Comparison of ENCODE assay signal across 26 cellular contexts in genomic region chr12:105942316-105942715, GRCh38.
DNase-seq lines count a peak whose midpoint lies in the region; ATAC-seq, FAIRE-seq and TF ChIP-seq lines count a peak whose summit lies in the region.
"Had no signal": no experiment of that assay in that cellular context is flagged by ENCODE, and none has a peak within 500 bp of the region (broad histone marks: within the 10 kb centered on the region; RNA-seq: fewer than 3 reads in every experiment).

No MANE protein-coding gene starts in this region.

- in situ Hi-C loops in GM23248 (cut with MboI) = no loop called here

- H2AFZ ChIP-seq in PC-3 (ENCODE audit: low read length) (no peak overlapping the region), endothelial cell of umbilical vein (ENCODE audit: low read depth, low read length) (no peak overlapping the region), GM23248 (no peak overlapping the region)

- no peaks in the 10 kb centered on the region for H3K79me2 ChIP-seq in PC-3 (ENCODE audit: low read length)
- H3K79me2 ChIP-seq in endothelial cell of umbilical vein (ENCODE audit: control insufficient read depth, insufficient read depth, low read length) = no peaks in the 10 kb centered on the region
- no peaks in the 10 kb centered on the region for H3K79me2 ChIP-seq in GM23248 (ENCODE audit: insufficient read depth)

- H3K9ac ChIP-seq in PC-3 (ENCODE audit: low read length) = no peak overlapping the region
- H3K9ac ChIP-seq in endothelial cell of umbilical vein (replicated peaks; ENCODE audit: extremely low read depth, insufficient read depth, low read length) = no peak overlapping the region
- no peak overlapping the region for H3K9ac ChIP-seq in GM23248
- H3K9ac ChIP-seq: BLaER1 had no signal

- WGBS in A549 (ENCODE audit: missing lambda C conversion rate) = 62% methylated on average over 1 of the region's 1 CpG
- WGBS in GM23248 (ENCODE audit: low coverage in 1 of 2, low lambda C conversion rate in 2 of 2, missing lambda C conversion rate in 2 of 2), 2 experiments = 50 to 67% methylated on average over 1 of the region's 1 CpG

- H4K20me1 ChIP-seq in PC-3 (ENCODE audit: low read length) = no peaks in the 10 kb centered on the region
- H4K20me1 ChIP-seq in endothelial cell of umbilical vein (replicated peaks; ENCODE audit: control insufficient read depth, extremely low read depth, insufficient read depth, low read length) = no peaks in the 10 kb centered on the region
- no peaks in the 10 kb centered on the region for H4K20me1 ChIP-seq in GM23248 (ENCODE audit: insufficient read depth)
- H4K20me1 ChIP-seq: BLaER1 had no signal

- H3K4me1 ChIP-seq in A549 (no peaks in the 10 kb centered on the region), PC-3 (ENCODE audit: insufficient read depth, low read length) (no peaks in the 10 kb centered on the region), endothelial cell of umbilical vein (ENCODE audit: control insufficient read depth, extremely low read depth, insufficient read depth, low read length) (no peaks in the 10 kb centered on the region), foreskin keratinocyte (peaks cover 43% of the 10 kb centered on the region), GM23248 (ENCODE audit: insufficient read depth) (no peaks in the 10 kb centered on the region)
- H3K4me1 ChIP-seq: BE2C, BLaER1 had no signal

- FAIRE-seq in A549 (lab: Jason Lieb, UNC) (peak; percentile 67), endothelial cell of umbilical vein (lab: Jason Lieb, UNC) (no peak), HTR-8/SVneo (lab: Jason Lieb, UNC) (no peak)
- FAIRE-seq: GM12878, GM12892, GM18507 had no signal

- H3K9me2 ChIP-seq in PC-3 (replicated peaks; ENCODE audit: low read length) = no peaks in the 10 kb centered on the region; the same call in 1 of the 2 replicates
- H3K9me2 ChIP-seq in GM23248 (ENCODE audit: insufficient read depth) = no peaks in the 10 kb centered on the region

- no peak for TF ChIP-seq POLR2A in A549 (IDR thresholded peaks at IDR 0.05; ENCODE audit: low read length)
- TF ChIP-seq POLR2A in endothelial cell of umbilical vein (IDR thresholded peaks at IDR 0.05; ENCODE audit: low read depth, low read length) = no peak

- H3K36me3 ChIP-seq in PC-3 (ENCODE audit: low read depth, low read length) = no peaks in the 10 kb centered on the region
- H3K36me3 ChIP-seq in endothelial cell of umbilical vein (ENCODE audit: control insufficient read depth in 2 of 2, extremely low read depth in 1 of 2, insufficient read depth in 2 of 2, low read length in 2 of 2) = no peaks in the 10 kb centered on the region
- H3K36me3 ChIP-seq in GM23248 (ENCODE audit: low read depth) = no peaks in the 10 kb centered on the region
- H3K36me3 ChIP-seq: BE2C, BLaER1 had no signal

- H3K4me3 ChIP-seq in A549 = no peak overlapping the region
- no peak overlapping the region for H3K4me3 ChIP-seq in PC-3 (ENCODE audit: low read length)
- H3K4me3 ChIP-seq in endothelial cell of umbilical vein (replicated peaks in 1 of 3; ENCODE audit: insufficient read depth in 1 of 3, low read depth in 1 of 3, low read length in 3 of 3) = no peak overlapping the region
- no peak overlapping the region for H3K4me3 ChIP-seq in GM23248
- H3K4me3 ChIP-seq: BLaER1, GM12878 had no signal

- TF ChIP-seq CTCF in A549 (IDR thresholded peaks at IDR 0.05) (no peak), PC-3 (conservative IDR thresholded peaks at IDR 0.05; ENCODE audit: low read depth, low read length) (no peak), endothelial cell of umbilical vein (IDR thresholded peaks at IDR 0.05; ENCODE audit: extremely low read depth in 1 of 2, insufficient read depth in 1 of 2, low read depth in 1 of 2, low read length in 2 of 2) (no peak), foreskin keratinocyte (conservative IDR thresholded peaks at IDR 0.05) (no peak)

- BruUV-seq in PC-3 (replicated peaks; lab: Mats Ljungman, UMichigan) (no TSS peak), endothelial cell of umbilical vein (replicated peaks; lab: Mats Ljungman, UMichigan) (no TSS peak)

- intact Hi-C loops in PC-3 (cut with micrococcal nuclease) (no loop called here), endothelial cell of umbilical vein (cut with micrococcal nuclease) (no loop called here)

- DNase-seq in A549 (ENCODE audit: low read depth in 1 of 2, low spot score in 1 of 2) (no peak), PC-3 (peak; percentile 21), endothelial cell of umbilical vein (ENCODE audit: low read depth, low spot score) (peak; percentile 45), foreskin keratinocyte (no peak), GM23248 (no peak), HuH-7.5 (ENCODE audit: low spot score) (no peak), HTR-8/SVneo (ENCODE audit: insufficient read length, low spot score) (no peak)
- DNase-seq: ACHN; BE2C; C1 segment of cervical spinal cord; CD4-positive, alpha-beta memory T cell; CD4-positive, CD25-positive, alpha-beta regulatory T cell; CD8-positive, alpha-beta memory T cell; COR-L47; DMS 273 treated with DMSO at 0.1 percent for 48 hours; DMS153; DMS53; DMS79; DND-41; EL; GDM1 had no signal

- H3K9me1 ChIP-seq in endothelial cell of umbilical vein (replicated peaks; ENCODE audit: control insufficient read depth, extremely low read depth, insufficient read depth, low read length) = no peaks in the 10 kb centered on the region

- H3K9me3 ChIP-seq in A549 (no peaks in the 10 kb centered on the region), PC-3 (ENCODE audit: low read length) (no peaks in the 10 kb centered on the region), endothelial cell of umbilical vein (replicated peaks; ENCODE audit: control insufficient read depth, insufficient read depth, low read length) (no peaks in the 10 kb centered on the region), GM23248 (ENCODE audit: low read depth) (no peaks in the 10 kb centered on the region)
- H3K9me3 ChIP-seq: BE2C, BLaER1 had no signal

- no peak for TF ChIP-seq RAD21 in A549 (conservative IDR thresholded peaks at IDR 0.05 in 1 of 2, IDR thresholded peaks at IDR 0.05 in 1 of 2)

- H3K27me3 ChIP-seq in PC-3 (ENCODE audit: low read length) (0 out of 2 replicates have a peak, but pooled peaks cover 8% of the 10 kb centered on the region), endothelial cell of umbilical vein (ENCODE audit: control insufficient read depth in 2 of 2, insufficient read depth in 2 of 2, low read length in 2 of 2) (no peaks in the 10 kb centered on the region), foreskin keratinocyte (no peaks in the 10 kb centered on the region), GM23248 (replicated peaks; ENCODE audit: insufficient read depth) (no peaks in the 10 kb centered on the region)
- H3K27me3 ChIP-seq: BE2C, BLaER1 had no signal

- H3F3A ChIP-seq in PC-3 (ENCODE audit: low read length, unreplicated experiment) = no peaks in the 10 kb centered on the region
- H3F3A ChIP-seq in GM23248 (ENCODE audit: insufficient read depth) = no peaks in the 10 kb centered on the region

- H3K4me2 ChIP-seq in A549 (no peak overlapping the region), PC-3 (ENCODE audit: low read length) (no peak overlapping the region), endothelial cell of umbilical vein (ENCODE audit: insufficient read depth, low read length) (no peak overlapping the region), GM23248 (ENCODE audit: unreplicated experiment) (no peak overlapping the region)
- H3K4me2 ChIP-seq: BLaER1 had no signal

- POLR2A ChIA-PET in A549 (lab: Yijun Ruan, JAX) = no interaction called here
- POLR2A ChIA-PET in PC-3 (lab: Charles Lee; ENCODE audit: unreplicated experiment) = no interaction called here
- POLR2A ChIA-PET in endothelial cell of umbilical vein (lab: Charles Lee) = no interaction called here

- no peak for TF ChIP-seq EP300 in A549 (IDR thresholded peaks at IDR 0.05)

- CTCF ChIA-PET in A549 (lab: Yijun Ruan, JAX) = no interaction called here
- CTCF ChIA-PET in PC-3 (lab: Charles Lee) = no interaction called here
- CTCF ChIA-PET in endothelial cell of umbilical vein (lab: Charles Lee) = no interaction called here

- dilution Hi-C loops in endothelial cell of umbilical vein (cut with MboI; ENCODE audit: extremely low pct_ligation_motif_present, low sequenced_read_pairs) = no loop called here

- H3K27ac ChIP-seq in A549 (no peak overlapping the region), PC-3 (ENCODE audit: low read length) (no peak overlapping the region), endothelial cell of umbilical vein (ENCODE audit: insufficient read depth, low read depth, low read length) (no peak overlapping the region), foreskin keratinocyte (peak overlapping the region; percentile 29), GM23248 (no peak overlapping the region)
- H3K27ac ChIP-seq: 22Rv1, BLaER1 had no signal

- no peak for ATAC-seq in A549
- ATAC-seq in PC-3 = no peak
- no peak for ATAC-seq in foreskin keratinocyte
- ATAC-seq: GM12878 had no signal

TF ChIP-seq in A549, 52 proteins besides CTCF, POLR2A, EP300 and RAD21 (continues in another document):
- TF ChIP-seq ATOH8 (CRISPR knock-in tag; IDR thresholded peaks at IDR 0.05; ENCODE audit: low read depth) = no peak
- no peak for TF ChIP-seq POLR2AphosphoS2 (conservative IDR thresholded peaks at IDR 0.05; ENCODE audit: low read length)
- TF ChIP-seq EHMT2 (IDR thresholded peaks at IDR 0.05; ENCODE audit: low read depth) = no peak
- TF ChIP-seq RARB (CRISPR knock-in tag; IDR thresholded peaks at IDR 0.05) = no peak

TF ChIP-seq in endothelial cell of umbilical vein, 7 proteins besides CTCF, POLR2A, EP300 and RAD21:
- TF ChIP-seq MAX (IDR thresholded peaks at IDR 0.05; ENCODE audit: insufficient read depth, insufficient read length) (no peak), JUN (IDR thresholded peaks at IDR 0.05; ENCODE audit: borderline replicate concordance, insufficient read depth, insufficient read length, low read depth) (no peak), POLR2AphosphoS5 (IDR thresholded peaks at IDR 0.05; ENCODE audit: insufficient read depth, low read depth, low read length) (no peak), GATA2 (IDR thresholded peaks at IDR 0.05; ENCODE audit: insufficient read depth, insufficient read length, low read depth, low read length) (no peak), FOS (IDR thresholded peaks at IDR 0.05; ENCODE audit: borderline replicate concordance, insufficient read depth, low read length) (no peak), EZH2 (IDR thresholded peaks at IDR 0.05; ENCODE audit: borderline replicate concordance, low read depth, low read length, severe bottlenecking) (no peak), MYC (IDR thresholded peaks at IDR 0.05; ENCODE audit: low read depth, low read length) (no peak)
TF ChIP-seq in endothelial cell of umbilical vein: peak in this region for 0.

Comparison
In these comparisons a context has a peak if more than half of its experiments do, and no peak if none do; other contexts are left out.
1. DNase-seq: peak in PC-3 (single experiment) and endothelial cell of umbilical vein (single experiment); none in A549 (0 of 2), foreskin keratinocyte (0 of 2), GM23248 (single experiment), HuH-7.5 (single experiment) and HTR-8/SVneo (single experiment).